In genomic region chr21:38623552-38623951, GRCh38 we compare ENCODE assay signal across 31 cellular contexts.
"Had no signal": no experiment of that assay in that cellular context is flagged by ENCODE, and none has a peak within 500 bp of the region (broad histone marks: within the 10 kb centered on the region; RNA-seq: fewer than 3 reads in every experiment).

No MANE protein-coding gene starts in this region.

- H3K9me3 ChIP-seq: adrenal gland, body of pancreas, heart left ventricle had no signal

- H3K27ac ChIP-seq: adrenal gland, body of pancreas, coronary artery, dorsolateral prefrontal cortex, foreskin keratinocyte, gastroesophageal sphincter, heart left ventricle, WERI-Rb-1 had no signal

- ATAC-seq: activated CD4-positive, CD25-positive, alpha-beta regulatory T cell treated with anti-CD3 and anti-CD28 coated beads, Interleukin-2, amount 50 U/mL, for 24 hours; activated CD8-positive, alpha-beta T cell treated with anti-CD3 and anti-CD28 coated beads for 36 hours; activated naive CD8-positive, alpha-beta T cell treated with anti-CD3 and anti-CD28 coated beads, Interleukin-2, amount 50 U/mL, for 24 hours; activated T-cell treated with anti-CD3 and anti-CD28 coated beads, Interleukin-2, amount 50 U/mL, for 4 hours; activated T-helper 17 cell treated with anti-CD3 and anti-CD28 coated beads, Interleukin-2, amount 50 U/mL, for 72 hours; body of pancreas; esophagus mucosa; foreskin keratinocyte; gastroesophageal sphincter; T-helper 17 cell had no signal

- H3K4me3 ChIP-seq: adrenal gland, body of pancreas, coronary artery, dorsolateral prefrontal cortex, gastroesophageal sphincter, heart left ventricle had no signal

- H3K4me1 ChIP-seq: adrenal gland, body of pancreas, foreskin keratinocyte, gastroesophageal sphincter had no signal

- DNase-seq: activated B cell treated with CpG ODN at 0.5 μM for 24 hours; activated CD4-positive, alpha-beta T cell treated with anti-CD3 and anti-CD28 coated beads for 48 hours; activated CD4-positive, alpha-beta T cell treated with anti-CD3 and anti-CD28 coated beads, Interleukin-2, amount 50 U/mL, for 1 hour; activated CD4-positive, alpha-beta T cell treated with anti-CD3 and anti-CD28 coated beads, Interleukin-2, amount 50 U/mL, for 48 hours; activated CD8-positive, alpha-beta memory T cell treated with anti-CD3 and anti-CD28 coated beads for 24 hours; activated CD8-positive, alpha-beta T cell treated with anti-CD3 and anti-CD28 coated beads for 36 hours; activated effector memory CD4-positive, alpha-beta T cell treated with Interleukin-2 at 50 U/mL for 16 hours; activated gamma-delta T cell treated with Interleukin-2 at 50 U/mL for 16 hours; activated naive CD4-positive, alpha-beta T cell treated with anti-CD3 and anti-CD28 coated beads for 36 hours; activated naive CD8-positive, alpha-beta T cell treated with anti-CD3 and anti-CD28 coated beads for 36 hours; activated naive CD8-positive, alpha-beta T cell treated with anti-CD3 and anti-CD28 coated beads, Interleukin-2, amount 50 U/mL, for 24 hours; activated T-cell treated with anti-CD3 and anti-CD28 coated beads, Interleukin-2, amount 50 U/mL, for 4 hours; adrenal gland; amygdala; aorta; body of pancreas; caudate nucleus; dorsolateral prefrontal cortex; effector memory CD4-positive, alpha-beta T cell; endodermal cell; foreskin keratinocyte; heart left ventricle; T-helper 1 cell; T-helper 17 cell; T1000; WERI-Rb-1 had no signal

- H3K36me3 ChIP-seq: adrenal gland, gastroesophageal sphincter, heart left ventricle, WERI-Rb-1 had no signal
